7 cellular contexts compared by ENCODE assay signal in genomic region chr2:27627963-27628766, GRCh38. TPM values are rescaled to one million over a fixed set of nuclear protein-coding genes. Genes with fewer than 3 reads are reported as not detected.
DNase-seq lines count a peak whose midpoint lies in the region; ATAC-seq and TF ChIP-seq lines count a peak whose summit lies in the region.

No MANE protein-coding gene starts in this region.

- peaks cover 3% of the 10 kb centered on the region for H3K23me2 ChIP-seq in H9 (ENCODE audit: insufficient read length, low read depth, low read length, poor library complexity, severe bottlenecking)

- peak overlapping the region; percentile 52 for H3K4me2 ChIP-seq in H9 (ENCODE audit: insufficient read depth, insufficient read length, low read length)

- H2BK15ac ChIP-seq in H9 (ENCODE audit: low read depth, low read length), result no peak overlapping the region

- intact Hi-C loops in right lobe of liver (cut with DNase I), result no loop called here

- TF ChIP-seq CTCF in GM12864 (IDR thresholded peaks at IDR 0.05; ENCODE audit: low read depth, low read length, missing control alignments) (no peak), H9 (conservative IDR thresholded peaks at IDR 0.05) (no peak), choroid plexus epithelial cell (conservative IDR thresholded peaks at IDR 0.05; ENCODE audit: low read depth, low read length) (no peak), right lobe of liver (IDR thresholded peaks at IDR 0.05) (no peak)

- peaks cover 10 to 37% (median 24%) of the 10 kb centered on the region in 3 experiments for H3K36me3 Mint-ChIP-seq in H9 (ENCODE audit: insufficient read depth in 1 of 3, low read depth in 3 of 3)

- no peaks in the 10 kb centered on the region for H3K27me3 Mint-ChIP-seq in H9 (ENCODE audit: low read depth)

- no peak overlapping the region for H2AFZ ChIP-seq in H9 (ENCODE audit: low read length)

- H2AK5ac ChIP-seq in H9 (ENCODE audit: insufficient read length, low read length), result no peak overlapping the region

- H3K14ac ChIP-seq in H9 (ENCODE audit: insufficient read depth, low read length), result no peak overlapping the region

- no peak overlapping the region for H3K23ac ChIP-seq in H9 (ENCODE audit: insufficient read length, low read depth, low read length)

- no peak overlapping the region for H3K4me3 Mint-ChIP-seq in H9

- H3T11ph ChIP-seq in H9 (ENCODE audit: low read length), result no peak overlapping the region

- H3K79me2 ChIP-seq in H9 (ENCODE audit: insufficient read depth, low read length), result no peaks in the 10 kb centered on the region

- no peaks in the 10 kb centered on the region for H3K79me1 ChIP-seq in H9 (ENCODE audit: insufficient read depth, low read depth, low read length, poor library complexity, severe bottlenecking)

- H3K4me3 ChIP-seq in GM12864 (ENCODE audit: low read depth, low read length), result peak overlapping the region; percentile 95
- H3K4me3 ChIP-seq in choroid plexus epithelial cell (ENCODE audit: low read depth, low read length), result peak overlapping the region; percentile 83
- peak overlapping the region; percentile 72 to 87 (median 77) for H3K4me3 ChIP-seq in right lobe of liver
- H3K4me3 ChIP-seq in thymus (ENCODE audit: low read length), result peak overlapping the region; percentile 69

- peaks cover 0 to 19% (median 2%) of the 10 kb centered on the region in 4 donors for H3K36me3 ChIP-seq in right lobe of liver
- peaks cover 8% of the 10 kb centered on the region for H3K36me3 ChIP-seq in thymus (ENCODE audit: control insufficient read depth, insufficient read depth)

- H2BK5ac ChIP-seq in H9 (ENCODE audit: insufficient read length, low read length), result no peak overlapping the region

- H3K9me3 ChIP-seq in H9 (ENCODE audit: control insufficient read depth, low read depth, low read length) (no peaks in the 10 kb centered on the region), right lobe of liver (no peaks in the 10 kb centered on the region), thymus (ENCODE audit: control insufficient read depth) (no peaks in the 10 kb centered on the region)

- WGBS in H9 (ENCODE audit: extremely low coverage, insufficient read length, low lambda C conversion rate), result no CpG with 5 or more reads among the region's 21 CpGs
- WGBS in right lobe of liver (ENCODE audit: insufficient coverage, low coverage, low lambda C conversion rate, missing lambda C conversion rate), result 11% methylated on average over 9 of the region's 21 CpGs
- WGBS in thymus, result 9% methylated on average over 21 of the region's 21 CpGs

- H3K27ac ChIP-seq in H9 (ENCODE audit: insufficient read length, low read depth, low read length) (no peak overlapping the region), right lobe of liver (peak overlapping the region; percentile 78 to 84 (median 81)), thymus (ENCODE audit: low read depth) (peak overlapping the region; percentile 60)

- H3K18ac ChIP-seq in H9 (ENCODE audit: insufficient read length, low read depth, low read length), result no peak overlapping the region

- no peak overlapping the region for H2BK120ac ChIP-seq in H9 (ENCODE audit: low read depth, low read length, poor library complexity, severe bottlenecking)

- H3K4me1 Mint-ChIP-seq in H9, result peaks cover 5 to 21% of the 10 kb centered on the region in 2 experiments

- DNase-seq in GM12864 (ENCODE audit: low read depth) (no peak), H9 (no peak), MV-4-11 (lab: John Stamatoyannopoulos, UW) (peak; percentile 72), choroid plexus epithelial cell (ENCODE audit: low read depth) (peak; percentile 98), right lobe of liver (no peak)

- H4K20me1 ChIP-seq in H9 (ENCODE audit: control insufficient read depth, insufficient read depth, insufficient read length), result no peaks in the 10 kb centered on the region

- no peaks in the 10 kb centered on the region for H3K27me3 ChIP-seq in H9 (ENCODE audit: insufficient read depth, low read length)
- H3K27me3 ChIP-seq in right lobe of liver, result no peaks in the 10 kb centered on the region
- H3K27me3 ChIP-seq in thymus (ENCODE audit: control insufficient read depth, insufficient read depth), result no peaks in the 10 kb centered on the region

- no peaks in the 10 kb centered on the region for H3K9me3 Mint-ChIP-seq in H9

- H3K4ac ChIP-seq in H9 (ENCODE audit: low read depth, low read length), result no peak overlapping the region

- H3K27ac Mint-ChIP-seq in H9, result no peak overlapping the region

- ATAC-seq in right lobe of liver (peak; percentile 42 to 62 (median 60)), GM18520 (IDR thresholded peaks at IDR 0.05; ENCODE audit: unreplicated experiment) (no peak)

- H4K91ac ChIP-seq in H9 (ENCODE audit: insufficient read length, low read depth, low read length), result no peak overlapping the region

- no peak for TF ChIP-seq POLR2A in right lobe of liver (IDR thresholded peaks at IDR 0.05)

- no peak overlapping the region for H2BK20ac ChIP-seq in H9 (ENCODE audit: low read depth, low read length, poor library complexity, severe bottlenecking)

- H4K5ac ChIP-seq in H9 (ENCODE audit: insufficient read length, low read depth, low read length), result no peak overlapping the region

- peak overlapping the region; percentile 15 for H3K9ac ChIP-seq in H9 (ENCODE audit: extremely low read depth, insufficient read length, low read length)

- H3K4me1 ChIP-seq in H9 (ENCODE audit: insufficient read depth, low read length), result peaks cover 2% of the 10 kb centered on the region; the same call in 1 of the 2 replicates
- peaks cover 0 to 16% (median 2%) of the 10 kb centered on the region in 4 donors for H3K4me1 ChIP-seq in right lobe of liver
- peaks cover 11% of the 10 kb centered on the region for H3K4me1 ChIP-seq in thymus (ENCODE audit: control insufficient read depth, insufficient read depth, low read length)

- H3K56ac ChIP-seq in H9 (ENCODE audit: insufficient read length, low read depth, low read length), result no peak overlapping the region

- H2BK12ac ChIP-seq in H9 (ENCODE audit: insufficient read length, low read depth, low read length), result no peak overlapping the region

- no peak overlapping the region for H4K8ac ChIP-seq in H9 (replicated peaks; ENCODE audit: insufficient read length, low read depth, low read length)

RNA-seq across cellular contexts. Expression of gene CCDC121, which starts 0.6 kb away (rescaled TPM):
- 1.2 and 1.6 TPM in 2 replicates for total RNA-seq in H9 (2021)
- total RNA-seq in right lobe of liver, result 1 to 10 TPM in 4 of 6 experiments, under 1 TPM in 2; 0.74 to 2.1 (median 1.5) TPM
- polyA plus RNA-seq in thymus, result 2.6 TPM

RNA-seq across cellular contexts. Expression of gene GPN1, which starts 0.7 kb away (rescaled TPM):
- 45.5 and 48.5 TPM in 2 replicates for total RNA-seq in H9 (2021)
- 10 to 100 TPM in 4 of 6 experiments, 1 to 10 TPM in 2; 9.4 to 14.6 (median 11.3) TPM for total RNA-seq in right lobe of liver
- 33.9 TPM for polyA plus RNA-seq in thymus

RNA-seq across cellular contexts. Expression of gene SUPT7L, which starts 35.2 kb away (rescaled TPM):
- total RNA-seq in H9 (2021), result 28.9 and 30.4 TPM in 2 replicates
- total RNA-seq in right lobe of liver, result 10 to 100 TPM; 11.4 to 15.3 (median 13.9) TPM
- 53.8 TPM for polyA plus RNA-seq in thymus

RNA-seq across cellular contexts. Expression of gene SLC4A1AP, which starts 35.5 kb away (rescaled TPM):
- total RNA-seq in H9 (2021) (18.8 and 20.8 TPM in 2 replicates), right lobe of liver (10 to 100 TPM in 2 of 6 experiments, 1 to 10 TPM in 4; 6.5 to 12.7 (median 8.5) TPM)
- 21.7 TPM for polyA plus RNA-seq in thymus

RNA-seq across cellular contexts. Expression of gene ZNF512, which starts 45.3 kb away (rescaled TPM):
- 35.6 and 38.2 TPM in 2 replicates for total RNA-seq in H9 (2021)
- 10 to 100 TPM in 1 of 6 experiments, 1 to 10 TPM in 5; 5.5 to 13.4 (median 6.8) TPM for total RNA-seq in right lobe of liver
- 33.6 TPM for polyA plus RNA-seq in thymus

Comparison
In these comparisons a context has a peak if more than half of its experiments do, and no peak if none do; other contexts are left out.
1. DNase-seq: peak in MV-4-11 (single experiment) and choroid plexus epithelial cell (single experiment); none in GM12864 (single experiment), H9 (single experiment) and right lobe of liver (0 of 3).
2. Peak in every context shown above with its lines, with median percentiles within 50 percentile points of each other: H3K4me3 ChIP-seq.